Comparison of ENCODE assay signal across 4 cellular contexts in genomic region chr21:33469183-33469582, GRCh38. TPM values are rescaled to one million over a fixed set of nuclear protein-coding genes. Genes with fewer than 3 reads are reported as not detected.
A peak's percentile ranks its signal among the peaks of the same experiment; 100 is the strongest.
DNase-seq lines count a peak whose midpoint lies in the region; ATAC-seq, FAIRE-seq and TF ChIP-seq lines count a peak whose summit lies in the region.
"Not testable (repeated sequence)": the region's sequence is repeated elsewhere in the genome, so short reads cannot be mapped to it uniquely, and the experiment has no call there.
"Had no signal": no experiment of that assay in that cellular context is flagged by ENCODE, and none has a peak within 500 bp of the region (broad histone marks: within the 10 kb centered on the region; RNA-seq: fewer than 3 reads in every experiment).

No MANE protein-coding gene starts in this region.

- not testable (repeated sequence) for H3K9me1 ChIP-seq in K562 (ENCODE audit: control insufficient read depth, insufficient read depth, low read length)

- TF ChIP-seq CTCF in HEK293 (tag by site-specific recombination; IDR thresholded peaks at IDR 0.05); K562 (IDR thresholded peaks at IDR 0.05 in 2 of 3, conservative IDR thresholded peaks at IDR 0.05 in 1 of 3; ENCODE audit: insufficient read depth in 2 of 3, low read depth in 1 of 3, low read length in 3 of 3): not testable (repeated sequence)

- 82% methylated on average over 4 of the region's 4 CpGs for WGBS in K562 (ENCODE audit: insufficient coverage, low coverage, missing lambda C conversion rate)

- not testable (repeated sequence) for ATAC-seq in K562

- in situ Hi-C loops in K562 (cut with MboI): not testable (repeated sequence)

- not testable (repeated sequence) for TF ChIP-seq RAD21 in K562 (CRISPR knock-in tag; conservative IDR thresholded peaks at IDR 0.05 in 1 of 2, IDR thresholded peaks at IDR 0.05 in 1 of 2)

- not testable (repeated sequence) for H3K9ac ChIP-seq in K562 (ENCODE audit: insufficient read depth in 1 of 2, low read depth in 2 of 2, low read length in 2 of 2)

- H4K20me1 ChIP-seq in K562 (replicated peaks; ENCODE audit: control insufficient read depth, insufficient read depth, low read length): not testable (repeated sequence)

- not testable (repeated sequence) for FAIRE-seq in K562 (lab: Jason Lieb, UNC)

- not testable (repeated sequence) for H3K4me2 ChIP-seq in K562 (ENCODE audit: insufficient read depth, low read length)

- not testable (repeated sequence) for H3K27me3 ChIP-seq in K562 (ENCODE audit: control insufficient read depth in 2 of 2, insufficient read depth in 2 of 2, low read length in 2 of 2)

- H2AFZ ChIP-seq in K562 (ENCODE audit: low read depth, low read length): not testable (repeated sequence)

- peaks cover 20% of the 10 kb centered on the region; the same call in 2 of the 3 replicates for H3K79me2 ChIP-seq in K562 (ENCODE audit: control insufficient read depth, insufficient read depth, low read length)

- not testable (repeated sequence) for H3K4me3 ChIP-seq in HEK293 (ENCODE audit: low read depth, low read length); K562

- not testable (repeated sequence) for H3K36me3 ChIP-seq in HEK293 (ENCODE audit: control insufficient read depth in 2 of 2, insufficient read depth in 1 of 2, low read length in 2 of 2)
- peaks cover 16% of the 10 kb centered on the region; the same call in 1 of the 3 replicates for H3K36me3 ChIP-seq in K562 (ENCODE audit: control insufficient read depth, insufficient read depth, low read length)

- peak; percentile 24 for DNase-seq in activated CD8-positive, alpha-beta memory T cell treated with anti-CD3 and anti-CD28 coated beads for 24 hours
- not testable (repeated sequence) for DNase-seq in K562 (ENCODE audit: extremely low read depth in 1 of 4, low spot score in 3 of 4)

- H3K4me1 ChIP-seq in HEK293 (ENCODE audit: control insufficient read depth, insufficient read depth, low read length); K562 (replicated peaks in 1 of 2; ENCODE audit: control insufficient read depth in 2 of 2, insufficient read depth in 2 of 2, low read length in 2 of 2): not testable (repeated sequence)

- not testable (repeated sequence) for H3K27ac ChIP-seq in HEK293 (ENCODE audit: extremely low read depth, low read depth, low read length); K562 (ENCODE audit: extremely low read depth, low read depth, low read length)

- CTCF ChIA-PET in HEK293 (lab: Yijun Ruan, JAX) (interaction anchor here (0.9 kb wide), 1 partner anchor 12 kb away, joined by 3 read pairs; no protein-coding TSS in a partner anchor), K562 (lab: Yijun Ruan, JAX; ENCODE audit: low intra/inter-chr PET ratio) (interaction anchor here (0.7 kb wide), 1 partner anchor 342 kb away, joined by 3 read pairs; no protein-coding TSS in a partner anchor)

- POLR2A ChIA-PET in HEK293 (lab: Yijun Ruan, JAX) (interaction anchor here (0.6 to 2.8 kb wide), 2 partner anchors 10 to 68 kb away, joined by 5 to 12 read pairs; partner anchors contain the start of gene TMEM50B), K562 (lab: Yijun Ruan, JAX) (interaction anchor here (0.6 to 1.1 kb wide), 3 partner anchors 10 to 12 kb away, joined by 3 to 4 read pairs (median 3); partner anchors contain the start of gene TMEM50B)

- TF ChIP-seq EP300 in K562 (IDR thresholded peaks at IDR 0.05; ENCODE audit: low read length): not testable (repeated sequence)

- intact Hi-C loops in K562 (cut with micrococcal nuclease): not testable (repeated sequence)

- not testable (repeated sequence) for H3K9me3 ChIP-seq in HEK293 (ENCODE audit: control insufficient read depth, insufficient read depth, low read depth, low read length); K562 (replicated peaks; ENCODE audit: control insufficient read depth, insufficient read depth, low read depth, low read length)

- TF ChIP-seq POLR2A in K562 (conservative IDR thresholded peaks at IDR 0.05): not testable (repeated sequence)

- BruUV-seq in K562 (replicated peaks; lab: Mats Ljungman, UMichigan): not testable (repeated sequence)

TF ChIP-seq in HEK293, 187 proteins besides CTCF, POLR2A, EP300 and RAD21:
- peak; percentile 72 for TF ChIP-seq ZNF121 (tag by site-specific recombination; IDR thresholded peaks at IDR 0.05)

TF ChIP-seq in K562, 482 proteins besides CTCF, POLR2A, EP300 and RAD21:
- TF ChIP-seq ZNF121 (CRISPR knock-in tag; conservative IDR thresholded peaks at IDR 0.05): peak; percentile 76
TF ChIP-seq in K562: peak in this region for 1; not testable (repeated sequence) for 481.

RNA-seq across cellular contexts. Expression of gene TMEM50B, which starts 10.6 kb away (rescaled TPM):
- total RNA-seq in K562 (2011; cell fraction: chromatin; rRNA removed; ENCODE audit: low replicate concordance): 80.7 and 176 TPM in 2 replicates
- 63.4 and 65.5 TPM in 2 replicates for total RNA-seq in K562 (2011; cell fraction: nucleolus; rRNA removed)
- total RNA-seq in K562 (2011; cell fraction: nucleoplasm; rRNA removed): 122 and 158 TPM in 2 replicates
- total RNA-seq in K562 (2014; rRNA removed) (19.8 and 20.5 TPM in 2 replicates), K562 (2014; rRNA removed; fragmentation: Illumina TruSeq; extraction: Trizol) (28.9 and 29.6 TPM in 2 replicates), K562 (2015; rRNA removed; fragmentation: Illumina TruSeq; extraction: Trizol) (23.9 and 26.6 TPM in 2 replicates), K562 (2021) (24.1 and 25.7 TPM in 2 replicates)
- polyA plus RNA-seq in K562 (2011; rRNA removed) (64.6 and 80.1 TPM in 2 replicates), K562 (2014; fragmentation: Illumina TruSeq; extraction: Trizol) (23.3 and 28.8 TPM in 2 replicates), K562 (2014; fragmentation: Nextera tagmentation; extraction: Ambion mirVana) (10 to 100 TPM; 41.3 to 49.1 TPM), K562 (2014; rRNA removed) (39.6 and 40.7 TPM in 2 replicates)
- 17.4 and 47.8 TPM in 2 replicates for polyA plus RNA-seq in K562 (2011; cell fraction: cytosol; rRNA removed)
- 123 and 167 TPM in 2 replicates for polyA plus RNA-seq in K562 (2011; cell fraction: nucleus; rRNA removed)
- 23.7 and 39.6 TPM in 2 replicates for polyA plus RNA-seq in K562 (2012)
- 23.1 and 28.5 TPM in 2 replicates for polyA minus RNA-seq in K562 (2011; rRNA and poly(A)+ RNA removed)
- 6.7 and 7.5 TPM in 2 replicates for polyA minus RNA-seq in K562 (2011; cell fraction: cytosol; rRNA and poly(A)+ RNA removed)
- polyA minus RNA-seq in K562 (2011; cell fraction: nucleus; rRNA and poly(A)+ RNA removed): 18.4 and 34.7 TPM in 2 replicates

RNA-seq across cellular contexts. Expression of gene DNAJC28, which starts 22.3 kb away (rescaled TPM):
- 1.8 and 5.7 TPM in 2 replicates for total RNA-seq in K562 (2011; cell fraction: chromatin; rRNA removed; ENCODE audit: low replicate concordance)
- 1.7 and 2.5 TPM in 2 replicates for total RNA-seq in K562 (2011; cell fraction: nucleolus; rRNA removed)
- 1.8 and 2.3 TPM in 2 replicates for total RNA-seq in K562 (2011; cell fraction: nucleoplasm; rRNA removed)
- total RNA-seq in K562 (2014; rRNA removed) (0.53 and 1.6 TPM in 2 replicates), K562 (2014; rRNA removed; fragmentation: Illumina TruSeq; extraction: Trizol) (1.1 and 1.4 TPM in 2 replicates), K562 (2015; rRNA removed; fragmentation: Illumina TruSeq; extraction: Trizol) (0.72 and 1.2 TPM in 2 replicates), K562 (2021) (0.49 and 0.82 TPM in 2 replicates)
- polyA plus RNA-seq in K562 (2011; rRNA removed) (1.4 and 2.0 TPM in 2 replicates), K562 (2014; fragmentation: Illumina TruSeq; extraction: Trizol) (0.68 and 0.91 TPM in 2 replicates), K562 (2014; fragmentation: Nextera tagmentation; extraction: Ambion mirVana) (under 1 TPM; 0.75 to 0.92 TPM), K562 (2014; rRNA removed) (1.3 and 2.5 TPM in 2 replicates)
- 0.24 and 0.29 TPM in 2 replicates for polyA plus RNA-seq in K562 (2011; cell fraction: cytosol; rRNA removed)
- polyA plus RNA-seq in K562 (2011; cell fraction: nucleus; rRNA removed): 0.43 and 0.44 TPM in 2 replicates
- polyA plus RNA-seq in K562 (2012): 0.39 and 0.74 TPM in 2 replicates
- polyA minus RNA-seq in K562 (2011; rRNA and poly(A)+ RNA removed): 1.7 and 3.1 TPM in 2 replicates
- polyA minus RNA-seq in K562 (2011; cell fraction: cytosol; rRNA and poly(A)+ RNA removed): 0.48 TPM in 1 of 2 replicates, not detected in the other
- 1.1 and 2.6 TPM in 2 replicates for polyA minus RNA-seq in K562 (2011; cell fraction: nucleus; rRNA and poly(A)+ RNA removed)
- total RNA-seq: CD4-positive, alpha-beta T cell had no signal
